Comparison of ENCODE assay signal across 13 cellular contexts in genomic region chr21:38241029-38241740, GRCh38. TPM values are rescaled to one million over a fixed set of nuclear protein-coding genes. Genes with fewer than 3 reads are reported as not detected.
DNase-seq lines count a peak whose midpoint lies in the region; ATAC-seq and TF ChIP-seq lines count a peak whose summit lies in the region.
"Had no signal": no experiment of that assay in that cellular context is flagged by ENCODE, and none has a peak within 500 bp of the region (broad histone marks: within the 10 kb centered on the region; RNA-seq: fewer than 3 reads in every experiment).

No MANE protein-coding gene starts in this region.

- peak overlapping the region; percentile 88 for H3K27ac ChIP-seq in brain microvascular endothelial cell
- H3K27ac ChIP-seq in smooth muscle cell (ENCODE audit: low read depth): peak overlapping the region; percentile 80

- peak overlapping the region; percentile 41 for H3K4me2 ChIP-seq in smooth muscle cell
- H3K4me2 ChIP-seq: GM23338 had no signal

- H3K27me3 ChIP-seq in brain microvascular endothelial cell (replicated peaks) (no peaks in the 10 kb centered on the region), smooth muscle cell (ENCODE audit: low read depth) (no peaks in the 10 kb centered on the region)

- H4K20me1 ChIP-seq in smooth muscle cell (ENCODE audit: low read depth): no peaks in the 10 kb centered on the region

- H3K9me3 ChIP-seq in smooth muscle cell (replicated peaks; ENCODE audit: low read depth): no peaks in the 10 kb centered on the region

- H3K79me2 ChIP-seq in smooth muscle cell (ENCODE audit: low read depth): no peaks in the 10 kb centered on the region

- H3K4me1 ChIP-seq in smooth muscle cell (ENCODE audit: low read depth): peaks cover 7% of the 10 kb centered on the region

- H3K36me3 ChIP-seq in brain microvascular endothelial cell (replicated peaks): no peaks in the 10 kb centered on the region
- no peaks in the 10 kb centered on the region for H3K36me3 ChIP-seq in smooth muscle cell (ENCODE audit: low read depth)

- no peak overlapping the region for H2AFZ ChIP-seq in smooth muscle cell (ENCODE audit: low read depth)

- no peaks in the 10 kb centered on the region for H3F3A ChIP-seq in smooth muscle cell (ENCODE audit: low read depth)

- no peak for TF ChIP-seq CTCF in brain microvascular endothelial cell (IDR thresholded peaks at IDR 0.05; ENCODE audit: low read depth, low read length, missing control alignments)
- no peak for TF ChIP-seq CTCF in smooth muscle cell (IDR thresholded peaks at IDR 0.05; ENCODE audit: borderline replicate concordance, insufficient read depth, poor library complexity, severe bottlenecking)

- DNase-seq in H4 (ENCODE audit: low spot score): peak; percentile 68
- peak; percentile 72 for DNase-seq in brain microvascular endothelial cell
- DNase-seq in iris pigment epithelial cell (ENCODE audit: low read depth): peak; percentile 25
- DNase-seq in smooth muscle cell (lab: John Stamatoyannopoulos, UW; ENCODE audit: unreplicated experiment): no peak
- no peak for DNase-seq in globus pallidus (ENCODE audit: low spot score)
- no peak for DNase-seq in medulla oblongata (ENCODE audit: extremely low spot score)
- DNase-seq: CD8-positive, alpha-beta memory T cell; NCI-H1048; NCI-H446 treated with DMSO at 0.1 percent for 48 hours; substantia nigra had no signal

- no peak overlapping the region for H3K4me3 ChIP-seq in brain microvascular endothelial cell (ENCODE audit: low read depth, low read length)
- H3K4me3 ChIP-seq in smooth muscle cell: no peak overlapping the region
- H3K4me3 ChIP-seq: GM23338 had no signal

- WGBS in smooth muscle cell (ENCODE audit: low lambda C conversion rate): 63% methylated on average over 10 of the region's 10 CpGs

- H3K9ac ChIP-seq in smooth muscle cell (ENCODE audit: low read depth): peak overlapping the region; percentile 6

- no peak for ATAC-seq in HG02970 (IDR thresholded peaks at IDR 0.05; ENCODE audit: low FRiP score, unreplicated experiment)
- no peak for ATAC-seq in GM19467 (IDR thresholded peaks at IDR 0.05; ENCODE audit: unreplicated experiment)
- ATAC-seq: GM23338 had no signal

- in situ Hi-C loops in brain microvascular endothelial cell (cut with HindIII; ENCODE audit: low pct_ligation_motif_present, low sequenced_read_pairs): no loop called here

RNA-seq across cellular contexts. Expression of gene KCNJ15, which starts 15.6 kb away (rescaled TPM):
- total RNA-seq in H4 (2014; rRNA removed; shearing (Covaris generic)): 0.06 TPM in 1 of 2 replicates, not detected in the other
- total RNA-seq in smooth muscle cell: 14.7 and 21.9 TPM in 2 replicates
- 4.2 and 12.9 TPM in 2 replicates for polyA plus RNA-seq in smooth muscle cell
- total RNA-seq: CD8-positive, alpha-beta memory T cell; GM23338 had no signal
- polyA plus RNA-seq: CD8-positive, alpha-beta memory T cell; GM23338 had no signal

Comparison
In these comparisons a context has a peak if more than half of its experiments do, and no peak if none do; other contexts are left out.
1. DNase-seq: peak in H4 (single experiment), brain microvascular endothelial cell (single experiment) and iris pigment epithelial cell (single experiment); none in smooth muscle cell (single experiment), globus pallidus (single experiment) and medulla oblongata (single experiment).
2. RNA of gene KCNJ15, which starts 15.6 kb away (total RNA-seq): 14.7 to 21.9 TPM in smooth muscle cell; 0.06 TPM in H4; every median in the first group is over 10 times any median in the second.